Comparison of ENCODE assay signal across 16 cellular contexts in the genomic region with DNA sequence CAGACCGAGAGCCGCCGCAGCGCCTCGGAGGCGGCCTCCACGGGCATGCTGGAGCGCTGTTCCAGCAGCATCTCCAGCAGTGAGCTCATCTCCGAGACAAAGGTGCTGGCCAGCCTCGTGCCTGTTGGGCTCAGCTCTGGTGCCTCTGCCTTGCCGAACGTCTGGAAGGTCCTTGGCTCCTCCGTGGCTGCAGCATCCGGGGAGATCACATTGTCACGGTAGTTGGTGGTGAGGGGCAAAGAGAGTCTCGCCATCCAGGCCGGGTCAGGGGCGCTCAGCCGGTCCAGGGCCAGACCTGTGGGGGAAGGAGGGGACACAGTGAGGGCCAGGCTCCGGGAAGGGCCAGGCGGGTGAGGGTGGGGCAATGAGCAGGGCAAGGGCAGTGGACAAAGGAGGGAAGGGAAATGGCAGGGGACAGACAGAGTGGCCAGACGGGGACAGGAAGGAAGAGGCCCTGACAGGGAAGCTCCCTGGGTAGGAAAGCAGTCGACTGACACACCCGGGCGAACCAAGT. TPM values are rescaled to one million over a fixed set of nuclear protein-coding genes. Genes with fewer than 3 reads are reported as not detected.
DNase-seq lines count a peak whose midpoint lies in the region; ATAC-seq and TF ChIP-seq lines count a peak whose summit lies in the region.
"Had no signal": no experiment of that assay in that cellular context is flagged by ENCODE, and none has a peak within 500 bp of the region (broad histone marks: within the 10 kb centered on the region; RNA-seq: fewer than 3 reads in every experiment).

No MANE protein-coding gene starts in this region.

- no peaks in the 10 kb centered on the region for H3K9me3 ChIP-seq in stomach
- H3K9me3 ChIP-seq: BE2C had no signal

- DNase-seq in H7: peak; percentile 81
- DNase-seq in islet precursor cell: peak; percentile 67
- peak; percentile 75 for DNase-seq in retina
- no peak for DNase-seq in pons (ENCODE audit: low spot score)
- DNase-seq in stomach: no peak
- DNase-seq in effector CD4-positive, alpha-beta T cell: no peak
- DNase-seq: activated CD4-positive, alpha-beta memory T cell treated with anti-CD3 and anti-CD28 coated beads, Interleukin-2, amount 10 ng/mL, durations not matched to agents 7 days and 5 days; activated naive CD4-positive, alpha-beta T cell; BE2C; DMS79 treated with DMSO at 0.1 percent for 48 hours; HCEC 1CT; NCI-H226; PC-3 had no signal

- peaks cover 13% of the 10 kb centered on the region for H3K36me3 Mint-ChIP-seq in dendritic cell treated with granulocyte-macrophage colony-stimulating factor and Interleukin-4, amounts not matched to agents 40 ng/mL and 50 ng/mL, for 4 days (ENCODE audit: low read depth)

- intact Hi-C loops in dendritic cell treated with granulocyte-macrophage colony-stimulating factor and Interleukin-4, amounts not matched to agents 40 ng/mL and 50 ng/mL, for 4 days (cut with micrococcal nuclease): no loop called here
- intact Hi-C loops in stomach (cut with DNase I; ENCODE audit: low total_unique reads): no loop called here

- no peaks in the 10 kb centered on the region for H3K9me3 Mint-ChIP-seq in dendritic cell treated with granulocyte-macrophage colony-stimulating factor and Interleukin-4, amounts not matched to agents 40 ng/mL and 50 ng/mL, for 4 days
- H3K9me3 Mint-ChIP-seq: activated CD4-positive, alpha-beta memory T cell treated with anti-CD3 and anti-CD28 coated beads, Interleukin-2, amount 10 ng/mL, durations not matched to agents 7 days and 5 days; central memory CD8-positive, alpha-beta T cell had no signal

- peaks cover 3 to 40% (median 14%) of the 10 kb centered on the region in 4 donors for H3K4me1 ChIP-seq in stomach

- H3K27me3 Mint-ChIP-seq in dendritic cell treated with granulocyte-macrophage colony-stimulating factor and Interleukin-4, amounts not matched to agents 40 ng/mL and 50 ng/mL, for 4 days: no peaks in the 10 kb centered on the region
- H3K27me3 Mint-ChIP-seq: activated CD4-positive, alpha-beta memory T cell treated with anti-CD3 and anti-CD28 coated beads, Interleukin-2, amount 10 ng/mL, durations not matched to agents 7 days and 5 days; central memory CD8-positive, alpha-beta T cell had no signal

- 34 to 52% (median 42%) methylated on average over 14 to 25 of the region's 25 CpGs for WGBS in stomach, 5 donors

- H3K27me3 ChIP-seq in H7 (ENCODE audit: control insufficient read depth, insufficient read depth, low read length) (no peaks in the 10 kb centered on the region), stomach (no peaks in the 10 kb centered on the region)
- H3K27me3 ChIP-seq: BE2C had no signal

- no peaks in the 10 kb centered on the region for H3K36me3 ChIP-seq in H7 (replicated peaks; ENCODE audit: control insufficient read depth, insufficient read depth, low read length)
- peaks cover 0 to 8% (median under 1%) of the 10 kb centered on the region in 4 donors for H3K36me3 ChIP-seq in stomach
- H3K36me3 ChIP-seq: BE2C had no signal

- ATAC-seq in HG02870 (IDR thresholded peaks at IDR 0.05; ENCODE audit: unreplicated experiment): no peak
- ATAC-seq: PC-3 had no signal

- H3K4me3 Mint-ChIP-seq in dendritic cell treated with granulocyte-macrophage colony-stimulating factor and Interleukin-4, amounts not matched to agents 40 ng/mL and 50 ng/mL, for 4 days: no peak overlapping the region
- H3K4me3 Mint-ChIP-seq: activated CD4-positive, alpha-beta memory T cell treated with anti-CD3 and anti-CD28 coated beads, Interleukin-2, amount 10 ng/mL, durations not matched to agents 7 days and 5 days; central memory CD8-positive, alpha-beta T cell had no signal

- peak overlapping the region in 1 of 5 donors; percentile 16 for H3K27ac ChIP-seq in stomach

- peak overlapping the region; percentile 68 for H3K27ac Mint-ChIP-seq in dendritic cell treated with granulocyte-macrophage colony-stimulating factor and Interleukin-4, amounts not matched to agents 40 ng/mL and 50 ng/mL, for 4 days
- H3K27ac Mint-ChIP-seq: activated CD4-positive, alpha-beta memory T cell treated with anti-CD3 and anti-CD28 coated beads, Interleukin-2, amount 10 ng/mL, durations not matched to agents 7 days and 5 days had no signal

- H3K4me3 ChIP-seq in H7 (ENCODE audit: insufficient read depth, low read depth, low read length) (no peak overlapping the region), stomach (no peak overlapping the region)

- no peak for TF ChIP-seq EP300 in stomach (IDR thresholded peaks at IDR 0.05)

- no peak for TF ChIP-seq CTCF in stomach (IDR thresholded peaks at IDR 0.05)

- no peak for TF ChIP-seq POLR2A in stomach (IDR thresholded peaks at IDR 0.05)

- H3K4me1 Mint-ChIP-seq in dendritic cell treated with granulocyte-macrophage colony-stimulating factor and Interleukin-4, amounts not matched to agents 40 ng/mL and 50 ng/mL, for 4 days (ENCODE audit: low read depth): peaks cover 56% of the 10 kb centered on the region
- H3K4me1 Mint-ChIP-seq: central memory CD8-positive, alpha-beta T cell had no signal

RNA-seq across cellular contexts. Expression of gene PCDH12, which starts 12.4 kb away (rescaled TPM):
- 0.10 TPM in 1 of 2 replicates, not detected in the other for total RNA-seq in H7 (2014; rRNA removed; shearing (Covaris generic))
- 1 to 10 TPM; 1.2 to 7.0 (median 3.7) TPM for total RNA-seq in stomach
- under 1 TPM; 0.35 to 0.46 (median 0.37) TPM for polyA plus RNA-seq in stomach

RNA-seq across cellular contexts. Expression of gene DELE1, which starts 21.9 kb away (rescaled TPM):
- total RNA-seq in H7 (2014; rRNA removed; shearing (Covaris generic)): 61.7 and 83.1 TPM in 2 replicates
- 100 to 1,000 TPM in 1 of 5 donors, 10 to 100 TPM in 4; 65.0 to 100 (median 98.2) TPM for total RNA-seq in stomach
- polyA plus RNA-seq in stomach: 10 to 100 TPM; 29.2 to 39.8 (median 32.6) TPM

RNA-seq across cellular contexts. Expression of gene RNF14, which starts 23.3 kb away (rescaled TPM):
- 52.3 and 55.3 TPM in 2 replicates for total RNA-seq in H7 (2014; rRNA removed; shearing (Covaris generic))
- total RNA-seq in stomach: 10 to 100 TPM; 24.2 to 67.4 (median 43.2) TPM
- polyA plus RNA-seq in stomach: 10 to 100 TPM; 14.4 to 26.1 (median 25.5) TPM

Comparison
In these comparisons a context has a peak if more than half of its experiments do, and no peak if none do; other contexts are left out.
1. DNase-seq: peak in H7 (single experiment), islet precursor cell (single experiment) and retina (single experiment); none in pons (single experiment), stomach (single experiment) and effector CD4-positive, alpha-beta T cell (single experiment).